1 cellular context compared by ENCODE assay signal in the genomic region with DNA sequence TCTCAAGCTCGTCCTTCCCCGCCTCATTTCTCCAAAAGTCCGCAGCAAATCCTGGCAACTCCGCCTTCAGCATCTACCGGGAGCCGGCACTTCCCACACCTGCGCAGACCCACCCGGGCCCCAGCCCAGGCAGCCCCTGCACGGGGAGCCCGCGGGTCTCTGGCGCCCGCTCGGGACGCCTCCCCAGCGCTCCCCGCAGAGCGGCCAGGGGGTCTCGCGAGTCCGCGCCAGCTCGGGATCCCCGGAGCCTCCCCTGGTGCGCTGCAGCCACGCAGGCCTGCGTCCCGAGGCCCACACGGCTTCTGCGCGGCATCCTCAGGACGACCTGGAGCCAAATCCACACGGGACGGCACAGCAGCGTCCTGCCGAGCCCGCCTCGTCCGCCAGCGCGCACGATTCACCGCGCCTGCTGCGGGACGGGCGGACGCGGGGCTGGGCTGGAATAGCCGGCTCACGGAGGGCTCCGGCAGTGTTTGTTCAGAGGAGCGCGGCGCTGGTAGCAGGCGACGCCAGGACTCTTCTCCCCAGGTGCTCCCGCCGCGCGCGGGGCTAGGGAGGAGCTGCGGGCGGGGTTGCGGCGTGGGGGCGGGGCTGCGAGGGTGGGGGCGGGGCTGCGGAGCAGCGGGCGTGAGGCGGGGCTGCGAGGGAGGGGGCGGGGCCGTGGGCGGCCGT.
TF ChIP-seq lines count a peak whose summit lies in the region.

No MANE protein-coding gene starts in this region.

TF ChIP-seq in HepG2, 621 proteins besides CTCF, POLR2A, EP300 and RAD21 (continued from another document and continues in another):
- TF ChIP-seq ZNF234 (CRISPR knock-in tag; conservative IDR thresholded peaks at IDR 0.05) = no peak
- TF ChIP-seq THRA (CRISPR knock-in tag; IDR thresholded peaks at IDR 0.05; ENCODE audit: borderline replicate concordance) = 0 out of 2 replicates have a peak, but pooled peaks have one; percentile 47
- TF ChIP-seq ZBTB21 (CRISPR knock-in tag; IDR thresholded peaks at IDR 0.05) = no peak
- TF ChIP-seq, protein P1, sequence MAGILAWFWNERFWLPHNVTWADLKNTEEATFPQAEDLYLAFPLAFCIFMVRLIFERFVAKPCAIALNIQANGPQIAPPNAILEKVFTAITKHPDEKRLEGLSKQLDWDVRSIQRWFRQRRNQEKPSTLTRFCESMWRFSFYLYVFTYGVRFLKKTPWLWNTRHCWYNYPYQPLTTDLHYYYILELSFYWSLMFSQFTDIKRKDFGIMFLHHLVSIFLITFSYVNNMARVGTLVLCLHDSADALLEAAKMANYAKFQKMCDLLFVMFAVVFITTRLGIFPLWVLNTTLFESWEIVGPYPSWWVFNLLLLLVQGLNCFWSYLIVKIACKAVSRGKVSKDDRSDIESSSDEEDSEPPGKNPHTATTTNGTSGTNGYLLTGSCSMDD (CRISPR knock-in tag; IDR thresholded peaks at IDR 0.05) = 0 out of 2 replicates have a peak, but pooled peaks have one; percentile 36
- no peak for TF ChIP-seq PHB2 (IDR thresholded peaks at IDR 0.05; ENCODE audit: partially characterized antibody)
- TF ChIP-seq RFX5 (IDR thresholded peaks at IDR 0.05; ENCODE audit: low read depth, low read length) = no peak
- TF ChIP-seq ZBTB2 (CRISPR knock-in tag; IDR thresholded peaks at IDR 0.05; ENCODE audit: low read depth) = no peak
- TF ChIP-seq ZNF501 (CRISPR knock-in tag; IDR thresholded peaks at IDR 0.05) = no peak; the same call in 1 of the 2 replicates
- TF ChIP-seq HDAC6 (IDR thresholded peaks at IDR 0.05; ENCODE audit: low read depth, low read length) = no peak
- no peak for TF ChIP-seq RELA (CRISPR knock-in tag; IDR thresholded peaks at IDR 0.05)
- TF ChIP-seq FOXJ3 (CRISPR knock-in tag; IDR thresholded peaks at IDR 0.05; ENCODE audit: borderline replicate concordance) = no peak
- TF ChIP-seq ZNF615 (CRISPR knock-in tag; IDR thresholded peaks at IDR 0.05; ENCODE audit: borderline replicate concordance) = no peak
- no peak for TF ChIP-seq MBNL3 (CRISPR knock-in tag; conservative IDR thresholded peaks at IDR 0.05)
- TF ChIP-seq ZNF331 (CRISPR knock-in tag; IDR thresholded peaks at IDR 0.05) = no peak
- no peak for TF ChIP-seq CBX2 (IDR thresholded peaks at IDR 0.05; ENCODE audit: low read depth, low read length)
- TF ChIP-seq CBX2 (CRISPR knock-in tag; IDR thresholded peaks at IDR 0.05; ENCODE audit: low read depth) = no peak
- TF ChIP-seq NBN (conservative IDR thresholded peaks at IDR 0.05) = no peak
- TF ChIP-seq, protein P2, sequence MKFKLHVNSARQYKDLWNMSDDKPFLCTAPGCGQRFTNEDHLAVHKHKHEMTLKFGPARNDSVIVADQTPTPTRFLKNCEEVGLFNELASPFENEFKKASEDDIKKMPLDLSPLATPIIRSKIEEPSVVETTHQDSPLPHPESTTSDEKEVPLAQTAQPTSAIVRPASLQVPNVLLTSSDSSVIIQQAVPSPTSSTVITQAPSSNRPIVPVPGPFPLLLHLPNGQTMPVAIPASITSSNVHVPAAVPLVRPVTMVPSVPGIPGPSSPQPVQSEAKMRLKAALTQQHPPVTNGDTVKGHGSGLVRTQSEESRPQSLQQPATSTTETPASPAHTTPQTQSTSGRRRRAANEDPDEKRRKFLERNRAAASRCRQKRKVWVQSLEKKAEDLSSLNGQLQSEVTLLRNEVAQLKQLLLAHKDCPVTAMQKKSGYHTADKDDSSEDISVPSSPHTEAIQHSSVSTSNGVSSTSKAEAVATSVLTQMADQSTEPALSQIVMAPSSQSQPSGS (CRISPR knock-in tag; IDR thresholded peaks at IDR 0.05) = no peak
- no peak for TF ChIP-seq ZNF10 (CRISPR knock-in tag; IDR thresholded peaks at IDR 0.05; ENCODE audit: borderline replicate concordance, low read depth)
- no peak for TF ChIP-seq ZFP36L2 (CRISPR knock-in tag; IDR thresholded peaks at IDR 0.05)
- no peak for TF ChIP-seq ZSCAN31 (CRISPR knock-in tag; IDR thresholded peaks at IDR 0.05; ENCODE audit: low read depth)
- no peak for TF ChIP-seq MAFK (conservative IDR thresholded peaks at IDR 0.05 in 1 of 2, IDR thresholded peaks at IDR 0.05 in 1 of 2; ENCODE audit: low read length in 2 of 2)
- no peak for TF ChIP-seq STAT5B (CRISPR knock-in tag; IDR thresholded peaks at IDR 0.05)
- TF ChIP-seq MXD4 (CRISPR knock-in tag; IDR thresholded peaks at IDR 0.05) = no peak
- no peak for TF ChIP-seq ZNF75D (CRISPR knock-in tag; IDR thresholded peaks at IDR 0.05; ENCODE audit: borderline replicate concordance)
- 0 out of 2 replicates have a peak, but pooled peaks have one; percentile 34 for TF ChIP-seq MTERF4 (CRISPR knock-in tag; IDR thresholded peaks at IDR 0.05)
- no peak for TF ChIP-seq ZNF781 (CRISPR knock-in tag; IDR thresholded peaks at IDR 0.05; ENCODE audit: borderline replicate concordance, not compliant biosample characterization)
- TF ChIP-seq, protein P3, sequence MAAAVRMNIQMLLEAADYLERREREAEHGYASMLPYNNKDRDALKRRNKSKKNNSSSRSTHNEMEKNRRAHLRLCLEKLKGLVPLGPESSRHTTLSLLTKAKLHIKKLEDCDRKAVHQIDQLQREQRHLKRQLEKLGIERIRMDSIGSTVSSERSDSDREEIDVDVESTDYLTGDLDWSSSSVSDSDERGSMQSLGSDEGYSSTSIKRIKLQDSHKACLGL (CRISPR knock-in tag; IDR thresholded peaks at IDR 0.05) = peak; percentile 68; the same call in 1 of the 2 replicates
- TF ChIP-seq ZNF550 (CRISPR knock-in tag; IDR thresholded peaks at IDR 0.05; ENCODE audit: borderline replicate concordance) = no peak
- TF ChIP-seq ZBTB43 (CRISPR knock-in tag; conservative IDR thresholded peaks at IDR 0.05) = no peak
- TF ChIP-seq SIX1 (CRISPR knock-in tag; IDR thresholded peaks at IDR 0.05; ENCODE audit: borderline replicate concordance) = no peak
- no peak for TF ChIP-seq NFKBIZ (CRISPR knock-in tag; IDR thresholded peaks at IDR 0.05)
- TF ChIP-seq ZNF3 (CRISPR knock-in tag; IDR thresholded peaks at IDR 0.05) = no peak
- TF ChIP-seq ZFY (CRISPR knock-in tag; IDR thresholded peaks at IDR 0.05) = peak; percentile 32; the same call in 1 of the 2 replicates
- TF ChIP-seq CEBPZ (IDR thresholded peaks at IDR 0.05; ENCODE audit: low read length) = no peak
- TF ChIP-seq GABPB1 (CRISPR knock-in tag; IDR thresholded peaks at IDR 0.05) = no peak
- no peak for TF ChIP-seq YEATS2 (CRISPR knock-in tag; IDR thresholded peaks at IDR 0.05; ENCODE audit: borderline replicate concordance)
- no peak for TF ChIP-seq KDM5A (IDR thresholded peaks at IDR 0.05; ENCODE audit: borderline replicate concordance, low read length)
- TF ChIP-seq, protein P4, sequence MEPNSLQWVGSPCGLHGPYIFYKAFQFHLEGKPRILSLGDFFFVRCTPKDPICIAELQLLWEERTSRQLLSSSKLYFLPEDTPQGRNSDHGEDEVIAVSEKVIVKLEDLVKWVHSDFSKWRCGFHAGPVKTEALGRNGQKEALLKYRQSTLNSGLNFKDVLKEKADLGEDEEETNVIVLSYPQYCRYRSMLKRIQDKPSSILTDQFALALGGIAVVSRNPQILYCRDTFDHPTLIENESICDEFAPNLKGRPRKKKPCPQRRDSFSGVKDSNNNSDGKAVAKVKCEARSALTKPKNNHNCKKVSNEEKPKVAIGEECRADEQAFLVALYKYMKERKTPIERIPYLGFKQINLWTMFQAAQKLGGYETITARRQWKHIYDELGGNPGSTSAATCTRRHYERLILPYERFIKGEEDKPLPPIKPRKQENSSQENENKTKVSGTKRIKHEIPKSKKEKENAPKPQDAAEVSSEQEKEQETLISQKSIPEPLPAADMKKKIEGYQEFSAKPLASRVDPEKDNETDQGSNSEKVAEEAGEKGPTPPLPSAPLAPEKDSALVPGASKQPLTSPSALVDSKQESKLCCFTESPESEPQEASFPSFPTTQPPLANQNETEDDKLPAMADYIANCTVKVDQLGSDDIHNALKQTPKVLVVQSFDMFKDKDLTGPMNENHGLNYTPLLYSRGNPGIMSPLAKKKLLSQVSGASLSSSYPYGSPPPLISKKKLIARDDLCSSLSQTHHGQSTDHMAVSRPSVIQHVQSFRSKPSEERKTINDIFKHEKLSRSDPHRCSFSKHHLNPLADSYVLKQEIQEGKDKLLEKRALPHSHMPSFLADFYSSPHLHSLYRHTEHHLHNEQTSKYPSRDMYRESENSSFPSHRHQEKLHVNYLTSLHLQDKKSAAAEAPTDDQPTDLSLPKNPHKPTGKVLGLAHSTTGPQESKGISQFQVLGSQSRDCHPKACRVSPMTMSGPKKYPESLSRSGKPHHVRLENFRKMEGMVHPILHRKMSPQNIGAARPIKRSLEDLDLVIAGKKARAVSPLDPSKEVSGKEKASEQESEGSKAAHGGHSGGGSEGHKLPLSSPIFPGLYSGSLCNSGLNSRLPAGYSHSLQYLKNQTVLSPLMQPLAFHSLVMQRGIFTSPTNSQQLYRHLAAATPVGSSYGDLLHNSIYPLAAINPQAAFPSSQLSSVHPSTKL (CRISPR knock-in tag; IDR thresholded peaks at IDR 0.05) = no peak
- TF ChIP-seq JUND (CRISPR knock-in tag; IDR thresholded peaks at IDR 0.05) = no peak
- no peak for TF ChIP-seq CREB3 (CRISPR knock-in tag; IDR thresholded peaks at IDR 0.05)
